Comparison of ENCODE assay signal across 9 cellular contexts in the genomic region with DNA sequence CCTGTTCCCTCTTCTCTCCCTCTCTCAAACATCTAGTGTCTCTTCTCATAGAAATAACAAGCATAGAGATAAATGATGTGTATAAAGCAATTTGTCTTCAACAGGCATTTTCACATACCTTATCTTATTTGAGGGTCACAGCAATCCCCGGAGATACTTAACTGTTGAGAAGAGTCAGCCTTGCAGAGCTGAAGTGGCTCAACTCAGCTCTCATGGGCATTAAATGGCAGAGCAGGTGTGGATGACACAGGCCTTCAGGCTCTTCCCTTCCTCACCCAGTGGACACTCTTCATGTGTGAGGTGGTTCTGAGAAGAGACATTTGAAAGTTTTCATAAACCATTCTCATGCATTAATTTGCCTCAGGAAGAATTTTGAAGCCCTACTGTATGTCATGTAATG.
"Had no signal": no experiment of that assay in that cellular context is flagged by ENCODE, and none has a peak within 500 bp of the region (broad histone marks: within the 10 kb centered on the region; RNA-seq: fewer than 3 reads in every experiment).

No MANE protein-coding gene starts in this region.

- H3K27ac ChIP-seq: GM23248, HL-60 had no signal

- H3K9me3 ChIP-seq: HAP-1 had no signal

- H3K36me3 ChIP-seq: HAP-1 had no signal

- ATAC-seq: HCT116, HepG2 had no signal

- H3K4me3 ChIP-seq: GM23248, HAP-1 had no signal

- DNase-seq: GM23248, GOT3, H7, HFFc6, KBM-7 had no signal

- H2AFZ ChIP-seq: GM23248 had no signal

- H3K9ac ChIP-seq: GM23248 had no signal
